ENCODE assay signal across 25 cellular contexts in genomic region chr5:77366717-77367500, GRCh38.
DNase-seq lines count a peak whose midpoint lies in the region; ATAC-seq and TF ChIP-seq lines count a peak whose summit lies in the region.
"Had no signal": no experiment of that assay in that cellular context is flagged by ENCODE, and none has a peak within 500 bp of the region (broad histone marks: within the 10 kb centered on the region; RNA-seq: fewer than 3 reads in every experiment).

No MANE protein-coding gene starts in this region.

- H2BK12ac ChIP-seq in H9 (ENCODE audit: insufficient read length, low read depth, low read length): no peak overlapping the region

- H3K18ac ChIP-seq in H9 (ENCODE audit: insufficient read length, low read depth, low read length): no peak overlapping the region

- no peak overlapping the region for H2AFZ ChIP-seq in DND-41 (ENCODE audit: low read depth, low read length)
- no peak overlapping the region for H2AFZ ChIP-seq in H9 (ENCODE audit: low read length)

- no peak overlapping the region for H2BK15ac ChIP-seq in H9 (ENCODE audit: low read depth, low read length)

- H3T11ph ChIP-seq in H9 (ENCODE audit: low read length): no peak overlapping the region

- H2AK5ac ChIP-seq in H9 (ENCODE audit: insufficient read length, low read length): no peak overlapping the region

- H3K27ac ChIP-seq in DND-41 (ENCODE audit: low read length): no peak overlapping the region
- no peak overlapping the region for H3K27ac ChIP-seq in H9 (ENCODE audit: insufficient read length, low read depth, low read length)
- H3K27ac ChIP-seq: SJCRH30 had no signal

- H3K27ac Mint-ChIP-seq in H9: no peak overlapping the region; a peak in 1 of 7 replicates
- H3K27ac Mint-ChIP-seq in activated CD8-positive, alpha-beta T cell treated with anti-CD3 and anti-CD28 coated beads, Interleukin-2, amount 10 ng/mL, durations not matched to agents 7 days and 5 days: no peak overlapping the region
- H3K27ac Mint-ChIP-seq: activated CD4-positive, alpha-beta T cell treated with anti-CD3 and anti-CD28 coated beads for 36 hours; mesothelial cell of epicardium; naive thymus-derived CD8-positive, alpha-beta T cell; stimulated activated effector memory CD8-positive, alpha-beta T cell treated with anti-CD3 and anti-CD28 coated beads, Interleukin-12 subunit alpha, Interleukin-12 subunit beta, amount 100 ng/mL, for 72 hours had no signal

- TF ChIP-seq CTCF in DND-41 (IDR thresholded peaks at IDR 0.05; ENCODE audit: borderline replicate concordance, extremely low read depth, low read length, poor library complexity, severe bottlenecking): peak; percentile 10
- peak; percentile 50 for TF ChIP-seq CTCF in H9 (conservative IDR thresholded peaks at IDR 0.05)

- no peaks in the 10 kb centered on the region for H3K23me2 ChIP-seq in H9 (ENCODE audit: insufficient read length, low read depth, low read length, poor library complexity, severe bottlenecking)

- no peaks in the 10 kb centered on the region for H3K9me3 Mint-ChIP-seq in H9
- H3K9me3 Mint-ChIP-seq in activated CD8-positive, alpha-beta T cell treated with anti-CD3 and anti-CD28 coated beads, Interleukin-2, amount 10 ng/mL, durations not matched to agents 7 days and 5 days (ENCODE audit: insufficient read depth): no peaks in the 10 kb centered on the region
- H3K9me3 Mint-ChIP-seq: mesothelial cell of epicardium; naive thymus-derived CD8-positive, alpha-beta T cell; stimulated activated effector memory CD8-positive, alpha-beta T cell treated with anti-CD3 and anti-CD28 coated beads, Interleukin-12 subunit alpha, Interleukin-12 subunit beta, amount 100 ng/mL, for 72 hours had no signal

- no peak overlapping the region for H4K5ac ChIP-seq in H9 (ENCODE audit: insufficient read length, low read depth, low read length)

- H3K23ac ChIP-seq in H9 (ENCODE audit: insufficient read length, low read depth, low read length): no peak overlapping the region

- no peaks in the 10 kb centered on the region for H3K36me3 Mint-ChIP-seq in H9 (ENCODE audit: insufficient read depth in 1 of 3, low read depth in 3 of 3)
- H3K36me3 Mint-ChIP-seq in activated CD8-positive, alpha-beta T cell treated with anti-CD3 and anti-CD28 coated beads, Interleukin-2, amount 10 ng/mL, durations not matched to agents 7 days and 5 days (ENCODE audit: low read depth): no peaks in the 10 kb centered on the region
- H3K36me3 Mint-ChIP-seq: mesothelial cell of epicardium; naive thymus-derived CD8-positive, alpha-beta T cell; stimulated activated effector memory CD8-positive, alpha-beta T cell treated with anti-CD3 and anti-CD28 coated beads, Interleukin-12 subunit alpha, Interleukin-12 subunit beta, amount 100 ng/mL, for 72 hours had no signal

- no peak overlapping the region for H3K56ac ChIP-seq in H9 (ENCODE audit: insufficient read length, low read depth, low read length)

- H4K91ac ChIP-seq in H9 (ENCODE audit: insufficient read length, low read depth, low read length): no peak overlapping the region

- POLR2A ChIA-PET in activated CD8-positive, alpha-beta T cell treated with anti-CD3 and anti-CD28 coated beads, Interleukin-2, amount 10 ng/mL, durations not matched to agents 7 days and 5 days (lab: Charles Lee): no interaction called here

- no peaks in the 10 kb centered on the region for H3K4me1 Mint-ChIP-seq in H9
- no peaks in the 10 kb centered on the region for H3K4me1 Mint-ChIP-seq in activated CD8-positive, alpha-beta T cell treated with anti-CD3 and anti-CD28 coated beads, Interleukin-2, amount 10 ng/mL, durations not matched to agents 7 days and 5 days (ENCODE audit: low read depth)
- H3K4me1 Mint-ChIP-seq: mesothelial cell of epicardium; naive thymus-derived CD8-positive, alpha-beta T cell had no signal

- no peak for DNase-seq in DND-41
- DNase-seq in H9: no peak
- peak; percentile 16 for DNase-seq in SK-N-DZ (ENCODE audit: low spot score)
- peak; percentile 43 for DNase-seq in iPS-NIHi11 (ENCODE audit: low spot score)
- DNase-seq in activated CD8-positive, alpha-beta T cell treated with anti-CD3 and anti-CD28 coated beads, Interleukin-2, amount 10 ng/mL, durations not matched to agents 7 days and 5 days: no peak
- DNase-seq: activated CD8-positive, alpha-beta memory T cell treated with anti-CD3 and anti-CD28 coated beads for 24 hours; activated naive CD4-positive, alpha-beta T cell; activated T-cell treated with anti-CD3 and anti-CD28 coated beads, Interleukin-2, amount 50 U/mL, for 1 hour; Caco-2; effector CD8-positive, alpha-beta T cell; GOT3; hippocampal formation; left ventricle myocardium superior; naive thymus-derived CD8-positive, alpha-beta T cell; NCI-H1092 treated with DMSO at 0.1 percent for 48 hours; NCI-H1930; NCI-H774; SJCRH30 had no signal

- H4K8ac ChIP-seq in H9 (replicated peaks; ENCODE audit: insufficient read length, low read depth, low read length): no peak overlapping the region

- H3K4me2 ChIP-seq in DND-41 (ENCODE audit: insufficient read depth, low read length) (no peak overlapping the region), H9 (ENCODE audit: insufficient read depth, insufficient read length, low read length) (no peak overlapping the region)

- H3K4me1 ChIP-seq in DND-41 (ENCODE audit: insufficient read depth, low read length) (no peaks in the 10 kb centered on the region), H9 (ENCODE audit: insufficient read depth, low read length) (no peaks in the 10 kb centered on the region)
- H3K4me1 ChIP-seq: Caco-2, SJCRH30 had no signal

- H3K9ac ChIP-seq in DND-41 (ENCODE audit: low read depth, low read length) (no peak overlapping the region), H9 (ENCODE audit: extremely low read depth, insufficient read length, low read length) (no peak overlapping the region)

- WGBS in H9 (ENCODE audit: extremely low coverage, insufficient read length, low lambda C conversion rate): no CpG with 5 or more reads among the region's 5 CpGs

- H4K20me1 ChIP-seq in DND-41 (ENCODE audit: insufficient read depth, low read length): no peaks in the 10 kb centered on the region
- no peaks in the 10 kb centered on the region for H4K20me1 ChIP-seq in H9 (ENCODE audit: control insufficient read depth, insufficient read depth, insufficient read length)

- H3K14ac ChIP-seq in H9 (ENCODE audit: insufficient read depth, low read length): no peak overlapping the region

- CTCF ChIA-PET in activated CD8-positive, alpha-beta T cell treated with anti-CD3 and anti-CD28 coated beads, Interleukin-2, amount 10 ng/mL, durations not matched to agents 7 days and 5 days (lab: Charles Lee): no interaction called here

- no peaks in the 10 kb centered on the region for H3K36me3 ChIP-seq in DND-41 (ENCODE audit: insufficient read depth, low read length)
- H3K36me3 ChIP-seq: SJCRH30 had no signal

- H3K27me3 Mint-ChIP-seq in H9 (ENCODE audit: low read depth): no peaks in the 10 kb centered on the region; the same call in 1 of the 2 replicates
- peaks cover 4% of the 10 kb centered on the region for H3K27me3 Mint-ChIP-seq in activated CD8-positive, alpha-beta T cell treated with anti-CD3 and anti-CD28 coated beads, Interleukin-2, amount 10 ng/mL, durations not matched to agents 7 days and 5 days (ENCODE audit: low read depth)
- H3K27me3 Mint-ChIP-seq: activated CD4-positive, alpha-beta T cell treated with anti-CD3 and anti-CD28 coated beads for 36 hours had no signal

- H3K79me2 ChIP-seq in DND-41 (ENCODE audit: insufficient read depth, low read length) (no peaks in the 10 kb centered on the region), H9 (ENCODE audit: insufficient read depth, low read length) (no peaks in the 10 kb centered on the region)

- H3K9me3 ChIP-seq in DND-41 (ENCODE audit: insufficient read depth, low read length, severe bottlenecking) (no peaks in the 10 kb centered on the region), H9 (ENCODE audit: control insufficient read depth, low read depth, low read length) (no peaks in the 10 kb centered on the region)
- H3K9me3 ChIP-seq: Caco-2, SJCRH30 had no signal

- H3K4me3 ChIP-seq in DND-41 (ENCODE audit: low read depth in 1 of 2, low read length in 2 of 2): no peak overlapping the region
- H3K4me3 ChIP-seq: SJCRH30 had no signal

- H3K4ac ChIP-seq in H9 (ENCODE audit: low read depth, low read length): no peak overlapping the region

- no peak overlapping the region for H2BK5ac ChIP-seq in H9 (ENCODE audit: insufficient read length, low read length)

- no peak overlapping the region for H3K4me3 Mint-ChIP-seq in H9
- no peak overlapping the region for H3K4me3 Mint-ChIP-seq in activated CD8-positive, alpha-beta T cell treated with anti-CD3 and anti-CD28 coated beads, Interleukin-2, amount 10 ng/mL, durations not matched to agents 7 days and 5 days
- H3K4me3 Mint-ChIP-seq: activated CD4-positive, alpha-beta T cell treated with anti-CD3 and anti-CD28 coated beads for 36 hours; mesothelial cell of epicardium; naive thymus-derived CD8-positive, alpha-beta T cell; stimulated activated effector memory CD8-positive, alpha-beta T cell treated with anti-CD3 and anti-CD28 coated beads, Interleukin-12 subunit alpha, Interleukin-12 subunit beta, amount 100 ng/mL, for 72 hours had no signal

- H2BK20ac ChIP-seq in H9 (ENCODE audit: low read depth, low read length, poor library complexity, severe bottlenecking): no peak overlapping the region

- H2BK120ac ChIP-seq in H9 (ENCODE audit: low read depth, low read length, poor library complexity, severe bottlenecking): no peak overlapping the region

- ATAC-seq in DND-41 (ENCODE audit: insufficient read depth, low read depth) (no peak), GM19467 (IDR thresholded peaks at IDR 0.05; ENCODE audit: unreplicated experiment) (no peak), GM21528 (IDR thresholded peaks at IDR 0.05; ENCODE audit: low FRiP score, unreplicated experiment) (no peak), GM18873 (IDR thresholded peaks at IDR 0.05; ENCODE audit: low FRiP score, unreplicated experiment) (no peak)
- ATAC-seq in activated CD8-positive, alpha-beta T cell treated with anti-CD3 and anti-CD28 coated beads, Interleukin-2, amount 10 ng/mL, durations not matched to agents 7 days and 5 days: no peak
- ATAC-seq: left ventricle myocardium superior; naive thymus-derived CD8-positive, alpha-beta T cell; Panc1 had no signal

- H3K79me1 ChIP-seq in H9 (ENCODE audit: insufficient read depth, low read depth, low read length, poor library complexity, severe bottlenecking): no peaks in the 10 kb centered on the region

- H3K27me3 ChIP-seq in DND-41 (ENCODE audit: insufficient read depth, low read length, poor library complexity): no peaks in the 10 kb centered on the region
- H3K27me3 ChIP-seq in H9 (ENCODE audit: insufficient read depth, low read length): no peaks in the 10 kb centered on the region
- H3K27me3 ChIP-seq: SJCRH30 had no signal

Comparison
In these comparisons a context has a peak if more than half of its experiments do, and no peak if none do; other contexts are left out.
1. DNase-seq: peak in SK-N-DZ (single experiment) and iPS-NIHi11 (single experiment); none in DND-41 (single experiment), H9 (single experiment) and activated CD8-positive, alpha-beta T cell treated with anti-CD3 and anti-CD28 coated beads, Interleukin-2, amount 10 ng/mL, durations not matched to agents 7 days and 5 days (single experiment).